In the genomic region with DNA sequence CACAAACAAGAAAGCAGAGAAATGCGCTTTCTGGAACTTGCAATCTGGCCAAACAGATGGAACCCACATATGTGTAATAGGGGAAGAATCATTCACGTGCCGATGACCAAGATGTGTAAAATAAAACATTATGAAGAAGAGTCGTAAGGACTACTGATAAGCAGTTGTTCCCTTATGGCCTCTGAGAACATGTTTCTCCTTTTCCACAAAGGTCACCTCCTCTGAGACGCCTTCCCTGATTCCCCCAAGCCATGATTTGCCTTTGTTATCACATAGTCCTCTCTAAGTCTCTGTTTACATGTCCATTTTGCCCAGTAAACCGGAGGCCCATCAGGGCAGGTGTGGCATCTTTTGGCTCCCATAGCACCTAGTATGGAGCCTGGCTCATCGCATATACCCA, we compare ENCODE assay signal across 33 cellular contexts. TPM values are rescaled to one million over a fixed set of nuclear protein-coding genes. Genes with fewer than 3 reads are reported as not detected.
"Had no signal": no experiment of that assay in that cellular context is flagged by ENCODE, and none has a peak within 500 bp of the region (broad histone marks: within the 10 kb centered on the region; RNA-seq: fewer than 3 reads in every experiment).

No MANE protein-coding gene starts in this region.

- H3K9me3 ChIP-seq: adrenal gland, body of pancreas had no signal

- H3K36me3 ChIP-seq: adrenal gland, brain microvascular endothelial cell, breast epithelium had no signal

- H3K27ac ChIP-seq: adrenal gland, body of pancreas, brain microvascular endothelial cell, breast epithelium, VCaP had no signal

- H3K4me3 ChIP-seq: adrenal gland, body of pancreas, breast epithelium had no signal

- H3K4me1 ChIP-seq: adrenal gland, body of pancreas, breast epithelium had no signal

- ATAC-seq: activated T-helper 17 cell treated with anti-CD3 and anti-CD28 coated beads, Interleukin-2, amount 50 U/mL, for 72 hours; body of pancreas had no signal

- FAIRE-seq: astrocyte, TTC549 had no signal

- H3K27me3 ChIP-seq: adrenal gland, body of pancreas, brain microvascular endothelial cell, breast epithelium had no signal

- DNase-seq: activated B cell treated with CpG ODN at 0.5 μM for 24 hours; activated CD4-positive, alpha-beta memory T cell treated with anti-CD3 and anti-CD28 coated beads for 36 hours; activated CD4-positive, alpha-beta T cell treated with anti-CD3 and anti-CD28 coated beads for 4 hours; activated CD4-positive, alpha-beta T cell treated with anti-CD3 and anti-CD28 coated beads, Interleukin-2, amount 10 ng/mL, durations not matched to agents 24 days and 14 days; activated CD4-positive, alpha-beta T cell treated with anti-CD3 and anti-CD28 coated beads, Interleukin-2, amount 50 U/mL, for 1 hour; activated CD4-positive, alpha-beta T cell treated with anti-CD3 and anti-CD28 coated beads, Interleukin-2, amount 50 U/mL, for 4 hours; activated CD4-positive, CD25-positive, alpha-beta regulatory T cell treated with anti-CD3 and anti-CD28 coated beads, Interleukin-2, amount 50 U/mL, for 72 hours; activated CD8-positive, alpha-beta memory T cell treated with anti-CD3 and anti-CD28 coated beads, Interleukin-2, amount 50 U/mL, for 4 hours; activated CD8-positive, alpha-beta T cell treated with anti-CD3 and anti-CD28 coated beads for 36 hours; activated effector memory CD4-positive, alpha-beta T cell treated with anti-CD3 and anti-CD28 coated beads, Interleukin-2, amount 50 U/mL, for 16 hours; activated gamma-delta T cell treated with Interleukin-2 at 50 U/mL for 16 hours; activated naive CD4-positive, alpha-beta T cell; activated naive CD4-positive, alpha-beta T cell treated with anti-CD3 and anti-CD28 coated beads for 36 hours; activated naive CD4-positive, alpha-beta T cell treated with anti-CD3 and anti-CD28 coated beads, Interleukin-2, amount 50 U/mL, for 16 hours; activated naive CD8-positive, alpha-beta T cell treated with anti-CD3 and anti-CD28 coated beads for 36 hours; activated T-cell treated with anti-CD3 and anti-CD28 coated beads for 4 hours; activated T-cell treated with anti-CD3 and anti-CD28 coated beads, Interleukin-2, amount 50 U/mL, for 1 hour; activated T-cell treated with anti-CD3 and anti-CD28 coated beads, Interleukin-2, amount 50 U/mL, for 4 hours; activated T-cell treated with anti-CD3 and anti-CD28 coated beads, Interleukin-2, amount 50 U/mL, for 72 hours; adrenal gland; amniotic stem cell; aorta; body of pancreas; brain microvascular endothelial cell; central memory CD4-positive, alpha-beta T cell; T-helper 2 cell; T-helper 9 cell had no signal

RNA-seq across cellular contexts. Expression of gene OTOF, which starts 8.0 kb away (rescaled TPM):
- total RNA-seq: activated B cell treated with CpG ODN at 0.5 μM for 24 hours, astrocyte, cardiac septum had no signal
- polyA plus RNA-seq: aorta had no signal
